Comparison of ENCODE assay signal across 8 cellular contexts in the genomic region with DNA sequence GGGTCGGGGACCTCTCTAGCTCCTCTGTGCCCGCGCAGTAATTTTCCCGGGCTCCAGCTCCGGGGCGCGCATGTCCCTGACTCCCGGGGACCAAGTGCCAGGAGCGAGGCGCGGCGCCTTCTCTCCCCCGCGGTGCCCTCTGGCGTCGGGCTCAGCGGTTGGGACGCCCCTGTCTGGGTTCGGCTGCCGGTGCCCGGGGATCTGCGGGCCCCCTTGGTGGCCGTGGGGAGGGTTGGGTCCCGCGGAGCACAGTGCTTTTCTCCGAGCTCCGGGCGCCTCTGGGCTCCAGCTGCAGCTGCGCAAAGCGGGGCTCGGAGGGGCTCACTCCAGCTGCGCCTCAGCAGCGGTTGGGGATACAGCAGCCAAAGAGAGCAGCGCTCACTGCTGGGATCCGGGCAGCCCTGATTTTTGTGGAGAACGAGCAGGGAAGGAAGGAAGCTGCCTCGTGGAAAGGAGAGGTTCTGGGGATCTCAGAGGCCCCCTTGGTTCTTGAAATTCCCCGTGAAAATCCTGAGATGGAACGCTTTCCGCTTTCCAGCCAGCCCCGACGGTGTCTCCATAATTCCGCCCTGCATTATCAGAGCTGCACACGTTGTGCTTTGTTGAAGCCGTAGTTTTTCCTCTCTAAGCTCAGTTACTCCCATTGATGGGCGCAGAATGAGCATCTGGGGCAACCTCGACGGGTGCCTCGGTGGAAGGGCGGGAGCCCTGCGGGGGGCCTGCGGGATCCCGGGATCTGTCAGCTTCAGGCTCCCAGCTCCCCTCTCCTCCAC. TPM values are rescaled to one million over a fixed set of nuclear protein-coding genes. Genes with fewer than 3 reads are reported as not detected.
DNase-seq lines count a peak whose midpoint lies in the region; ATAC-seq and TF ChIP-seq lines count a peak whose summit lies in the region.

No MANE protein-coding gene starts in this region.

- intact Hi-C loops in ascending aorta (cut with DNase I) = no loop called here
- intact Hi-C loops in left colon (cut with DNase I, micrococcal nuclease) = no loop called here
- intact Hi-C loops in tibial artery (cut with DNase I; ENCODE audit: low total_unique reads) = no loop called here

- TF ChIP-seq CTCF in ascending aorta (IDR thresholded peaks at IDR 0.05) (no peak), tibial artery (IDR thresholded peaks at IDR 0.05) (no peak)

- H3K27me3 ChIP-seq in ascending aorta (peaks cover 5% of the 10 kb centered on the region), tibial artery (peaks cover 0 to 64% of the 10 kb centered on the region in 2 donors)

- DNase-seq in NCI-H526 (lab: John Stamatoyannopoulos, UW) = peak; percentile 41 to 66
- no peak for DNase-seq in NCI-H526 treated with DMSO at 0.1 percent for 48 hours (lab: John Stamatoyannopoulos, UW)
- no peak for DNase-seq in ascending aorta (ENCODE audit: low spot score in 2 of 2)
- DNase-seq in left colon = peak in 1 of 2 donors; percentile 55
- no peak for DNase-seq in tibial artery
- no peak for DNase-seq in effector CD4-positive, alpha-beta T cell
- no peak for DNase-seq in midbrain (lab: John Stamatoyannopoulos, UW)

- H3K9me3 ChIP-seq in ascending aorta (no peaks in the 10 kb centered on the region), tibial artery (no peaks in the 10 kb centered on the region)

- H3K36me3 ChIP-seq in ascending aorta = no peaks in the 10 kb centered on the region
- H3K36me3 ChIP-seq in tibial artery = no peaks in the 10 kb centered on the region

- H3K4me1 ChIP-seq in ascending aorta (peaks cover 10 to 16% of the 10 kb centered on the region in 2 donors), tibial artery (peaks cover 0 to 26% (median 18%) of the 10 kb centered on the region in 4 donors)

- peak; percentile 57 for ATAC-seq in left colon
- ATAC-seq in HG02763 (IDR thresholded peaks at IDR 0.05; ENCODE audit: unreplicated experiment) = no peak

- H3K27ac ChIP-seq in ascending aorta (no peak overlapping the region), tibial artery (no peak overlapping the region)

- H3K4me3 ChIP-seq in ascending aorta (peak overlapping the region; percentile 56 to 67), tibial artery (peak overlapping the region; percentile 45 to 51)

RNA-seq across cellular contexts. Expression of gene PPP1R14C, which starts 0.9 kb away (rescaled TPM):
- not detected for total RNA-seq in ascending aorta
- total RNA-seq in left colon = 10 to 100 TPM; 28.9 to 40.0 TPM

Comparison
In these comparisons a context has a peak if more than half of its experiments do, and no peak if none do; other contexts are left out.
1. DNase-seq: peak in NCI-H526 (2 of 2); none in NCI-H526 treated with DMSO at 0.1 percent for 48 hours (single experiment), ascending aorta (0 of 2), tibial artery (0 of 2), effector CD4-positive, alpha-beta T cell (single experiment) and midbrain (single experiment).
2. RNA of gene PPP1R14C, which starts 0.9 kb away (total RNA-seq): 28.9 to 40.0 TPM in left colon; not detected in ascending aorta (single experiment); every median in the first group is over 10 times any median in the second.